8 cellular contexts compared by ENCODE assay signal in the genomic region with DNA sequence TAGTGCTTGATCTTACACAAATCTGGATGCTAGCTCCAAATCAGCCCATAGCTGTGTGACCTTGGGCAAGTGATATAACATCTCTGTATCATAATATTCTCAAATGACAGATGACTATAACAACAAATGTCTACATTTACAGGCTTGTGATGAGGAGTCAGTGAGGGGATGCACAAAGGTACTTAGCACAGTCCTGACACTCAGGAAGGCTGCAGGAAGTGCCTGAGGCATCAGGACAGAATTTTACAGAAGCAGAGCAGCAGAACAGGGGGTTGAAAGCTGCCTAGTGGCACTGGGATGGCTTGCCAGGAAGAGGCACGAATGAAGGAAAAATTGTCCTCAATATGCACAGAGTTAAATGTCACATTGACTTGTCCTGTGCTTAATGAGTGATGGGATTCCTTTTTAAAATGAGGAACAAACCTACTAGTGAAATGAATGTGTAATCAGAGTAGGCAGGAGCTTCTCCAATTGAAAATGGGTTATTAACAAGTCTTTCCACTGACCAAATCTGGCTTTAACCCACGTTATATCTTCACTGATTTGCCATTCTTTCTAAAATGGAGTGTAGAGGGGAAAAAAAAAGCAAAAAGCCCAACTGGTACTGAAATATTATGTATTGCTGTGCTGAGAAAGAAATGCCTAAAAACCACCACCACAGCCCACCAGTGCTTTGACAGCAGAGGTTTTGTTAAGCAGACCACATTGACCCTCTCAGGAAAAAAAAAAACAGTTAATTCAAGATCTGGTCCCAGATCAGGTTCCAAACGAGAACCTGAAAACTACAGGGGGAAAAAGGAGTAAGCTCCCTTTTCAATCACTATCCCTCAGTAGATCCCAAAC. TPM values are rescaled to one million over a fixed set of nuclear protein-coding genes. Genes with fewer than 3 reads are reported as not detected.
A peak's percentile ranks its signal among the peaks of the same experiment; 100 is the strongest.
DNase-seq lines count a peak whose midpoint lies in the region; ATAC-seq and TF ChIP-seq lines count a peak whose summit lies in the region.

No MANE protein-coding gene starts in this region.

- H3K4me2 ChIP-seq in MM.1S (ENCODE audit: low read depth, low read length): peak overlapping the region; percentile 34; the same call in 1 of the 2 replicates

- no peak overlapping the region for H3K9ac ChIP-seq in MM.1S (ENCODE audit: low read length)

- peak overlapping the region; percentile 100 for H3K4me3 Mint-ChIP-seq in activated T-cell treated with anti-CD3 and anti-CD28 coated beads, Interleukin-2, amount 50 U/mL, for 4 hours

- H3K27me3 ChIP-seq in MM.1S (replicated peaks; ENCODE audit: insufficient read depth, low read length) (no peaks in the 10 kb centered on the region), gastrocnemius medialis (no peaks in the 10 kb centered on the region)

- peaks cover 84% of the 10 kb centered on the region for H3K4me1 Mint-ChIP-seq in activated T-cell treated with anti-CD3 and anti-CD28 coated beads, Interleukin-2, amount 50 U/mL, for 4 hours (ENCODE audit: low read depth)

- peaks cover 3% of the 10 kb centered on the region for H3K9me3 Mint-ChIP-seq in activated T-cell treated with anti-CD3 and anti-CD28 coated beads, Interleukin-2, amount 50 U/mL, for 4 hours

- H4K20me1 ChIP-seq in MM.1S (ENCODE audit: insufficient read depth, low read length): peaks cover 40% of the 10 kb centered on the region

- H3K4me3 ChIP-seq in MM.1S (ENCODE audit: low read length) (no peak overlapping the region), gastrocnemius medialis (no peak overlapping the region)

- peaks cover 100% of the 10 kb centered on the region for H3K79me2 ChIP-seq in MM.1S (ENCODE audit: low read length)

- no peaks in the 10 kb centered on the region for H3K9me2 ChIP-seq in MM.1S (replicated peaks; ENCODE audit: insufficient read depth, low read length)

- peak overlapping the region; percentile 9; the same call in 1 of the 2 replicates for H3K27ac ChIP-seq in MM.1S (ENCODE audit: low read length)
- peak overlapping the region; percentile 65 for H3K27ac ChIP-seq in caudate nucleus (ENCODE audit: low read depth, low read length)
- H3K27ac ChIP-seq in gastrocnemius medialis: peak overlapping the region in 3 of 4 donors; percentile 2 to 37 (median 3)

- no peaks in the 10 kb centered on the region for H3K9me3 ChIP-seq in MM.1S (replicated peaks; ENCODE audit: insufficient read depth, low read length)
- H3K9me3 ChIP-seq in gastrocnemius medialis: no peaks in the 10 kb centered on the region

- H3K4me1 ChIP-seq in MM.1S (ENCODE audit: low read length) (peaks cover 53% of the 10 kb centered on the region), gastrocnemius medialis (peaks cover 66 to 74% of the 10 kb centered on the region in 2 donors)

- H2AFZ ChIP-seq in MM.1S (ENCODE audit: low read length): no peak overlapping the region

- peaks cover 44% of the 10 kb centered on the region for H3K36me3 Mint-ChIP-seq in activated T-cell treated with anti-CD3 and anti-CD28 coated beads, Interleukin-2, amount 50 U/mL, for 4 hours (ENCODE audit: insufficient read depth)

- no peaks in the 10 kb centered on the region for H3K27me3 Mint-ChIP-seq in activated T-cell treated with anti-CD3 and anti-CD28 coated beads, Interleukin-2, amount 50 U/mL, for 4 hours (ENCODE audit: low read depth)

- DNase-seq in activated T-cell treated with anti-CD3 and anti-CD28 coated beads, Interleukin-2, amount 50 U/mL, for 4 hours: no peak
- DNase-seq in activated T-cell treated with anti-CD3 and anti-CD28 coated beads for 4 hours (no peak), MM.1S (peak; percentile 5), caudate nucleus (lab: John Stamatoyannopoulos, UW) (no peak), gastrocnemius medialis (no peak), mesenteric fat pad (ENCODE audit: low spot score) (no peak), H4 (ENCODE audit: low spot score) (no peak)

- TF ChIP-seq POLR2A in gastrocnemius medialis (IDR thresholded peaks at IDR 0.05): no peak

- H3K36me3 ChIP-seq in MM.1S (replicated peaks; ENCODE audit: insufficient read depth, low read length) (no peaks in the 10 kb centered on the region; the same call in 1 of the 2 replicates), gastrocnemius medialis (no peaks in the 10 kb centered on the region)

- peaks cover 10% of the 10 kb centered on the region for H3F3A ChIP-seq in MM.1S (ENCODE audit: insufficient read depth, low read length)

- ATAC-seq in activated T-cell treated with anti-CD3 and anti-CD28 coated beads, Interleukin-2, amount 50 U/mL, for 4 hours: no peak
- ATAC-seq in gastrocnemius medialis (no peak), esophagus mucosa (no peak)

- TF ChIP-seq CTCF in MM.1S (IDR thresholded peaks at IDR 0.05; ENCODE audit: low read length) (no peak), gastrocnemius medialis (IDR thresholded peaks at IDR 0.05 in 4 of 5, conservative IDR thresholded peaks at IDR 0.05 in 1 of 5) (no peak)

- in situ Hi-C loops in gastrocnemius medialis (cut with MboI; ENCODE audit: low sequenced_read_pairs in 4 of 4): loop anchor here in 2 of 4 donors (25.0 kb wide), 2 partner anchors 322 to 428 kb away; no protein-coding TSS in a partner anchor

- intact Hi-C loops in gastrocnemius medialis (cut with DNase I; ENCODE audit: low total_unique reads): loop anchor here (5.0 kb wide), 1 partner anchor 52 kb away; no protein-coding TSS in a partner anchor

RNA-seq across cellular contexts. Expression of a gene that starts 11.6 kb away (rescaled TPM):
- 100 to 1,000 TPM; 119 to 204 (median 130) TPM for total RNA-seq in activated T-cell treated with anti-CD3 and anti-CD28 coated beads, Interleukin-2, amount 50 U/mL, for 4 hours
- total RNA-seq in gastrocnemius medialis (10 to 100 TPM; 12.5 to 33.1 (median 16.5) TPM), mesenteric fat pad (97.2 TPM), esophagus mucosa (119 TPM)
- 4.5 and 5.1 TPM in 2 replicates for total RNA-seq in H4 (2014; rRNA removed; shearing (Covaris generic))

Comparison
In these comparisons a context has a peak if more than half of its experiments do, and no peak if none do; other contexts are left out.
1. H3K27ac ChIP-seq: peak in every context shown above with its lines; median percentile 65 in caudate nucleus; 9 in MM.1S; 3 in gastrocnemius medialis.